11 cellular contexts compared by ENCODE assay signal in the genomic region with DNA sequence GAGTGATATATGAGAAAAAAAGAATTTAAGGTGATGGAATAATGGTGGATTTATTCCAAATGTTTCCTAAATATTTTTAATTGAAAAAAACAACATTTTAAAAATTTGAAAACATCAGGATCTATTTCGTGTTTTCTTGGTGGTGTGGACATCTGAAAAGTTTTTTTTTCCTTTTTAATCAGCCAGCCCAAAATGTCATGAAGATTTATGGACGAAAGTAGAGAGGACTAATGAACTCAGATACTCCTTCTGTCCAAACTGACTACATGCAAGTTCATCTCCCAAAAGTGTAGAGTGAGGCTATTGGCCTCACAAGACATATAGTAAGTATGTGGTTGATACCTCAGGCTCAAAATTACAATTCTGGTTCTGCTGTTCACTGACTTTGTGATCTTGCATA. TPM values are rescaled to one million over a fixed set of nuclear protein-coding genes. Genes with fewer than 3 reads are reported as not detected.
"Had no signal": no experiment of that assay in that cellular context is flagged by ENCODE, and none has a peak within 500 bp of the region (broad histone marks: within the 10 kb centered on the region; RNA-seq: fewer than 3 reads in every experiment).

No MANE protein-coding gene starts in this region.

- H3K27ac ChIP-seq: GM23248, HL-60 had no signal

- H3K36me3 ChIP-seq: HAP-1 had no signal

- ATAC-seq: HCT116, HepG2 had no signal

- H3K4me3 ChIP-seq: GM23248, HAP-1 had no signal

- H3K9me3 ChIP-seq: HAP-1 had no signal

- H3K4me1 ChIP-seq: HAP-1 had no signal

- DNase-seq: GM23248, GOT3, H7, HFFc6 had no signal

RNA-seq across cellular contexts. Expression of a gene that starts 2.5 kb away (rescaled TPM):
- total RNA-seq: GM23248, H4, H7, HepG2, HFFc6, HT1080 had no signal
- polyA plus RNA-seq: GM23248, HepG2, IgD-negative memory B cell had no signal
